In genomic region chr9:79574166-79574565, GRCh38 we compare ENCODE assay signal across 8 cellular contexts. TPM values are rescaled to one million over a fixed set of nuclear protein-coding genes. Genes with fewer than 3 reads are reported as not detected.
A peak's percentile ranks its signal among the peaks of the same experiment; 100 is the strongest.
DNase-seq lines count a peak whose midpoint lies in the region; ATAC-seq and TF ChIP-seq lines count a peak whose summit lies in the region.

No MANE protein-coding gene starts in this region.

- H3K4me3 ChIP-seq in heart left ventricle (peak overlapping the region; percentile 76 to 99 (median 93)), cardiac fibroblast (replicated peaks in 1 of 2; ENCODE audit: low read depth in 2 of 2, low read length in 2 of 2) (peak overlapping the region; percentile 68 to 74), mononuclear cell (ENCODE audit: low read length) (peak overlapping the region; percentile 98), urinary bladder (ENCODE audit: low read depth, low read length) (peak overlapping the region; percentile 100)

- TF ChIP-seq CTCF in heart left ventricle (IDR thresholded peaks at IDR 0.05) (no peak), cardiac fibroblast (IDR thresholded peaks at IDR 0.05; ENCODE audit: low read depth, low read length) (no peak)

- ATAC-seq in heart left ventricle (no peak), Right ventricle myocardium inferior (no peak), HG02884 (IDR thresholded peaks at IDR 0.05; ENCODE audit: unreplicated experiment) (no peak)

- intact Hi-C loops in heart left ventricle (cut with DNase I) (loop anchor here in 6 of 10 donors (5.0 to 10.0 kb wide), 6 partner anchors 88 to 228 kb away; no protein-coding TSS in a partner anchor), Right ventricle myocardium inferior (cut with DNase I) (loop anchor here (5.0 kb wide), 1 partner anchor 48 kb away; no protein-coding TSS in a partner anchor)

- H3K9me3 ChIP-seq in heart left ventricle (no peaks in the 10 kb centered on the region), mononuclear cell (ENCODE audit: low read depth, low read length) (no peaks in the 10 kb centered on the region)

- H3K27ac ChIP-seq in heart left ventricle (peak overlapping the region in 8 of 12 donors; percentile 17 to 97 (median 90)), urinary bladder (ENCODE audit: low read depth) (peak overlapping the region; percentile 94)

- WGBS in heart left ventricle, 4 donors, result 44 to 65% (median 48%) methylated on average over 6 of the region's 6 CpGs
- WGBS in urinary bladder, result 48% methylated on average over 6 of the region's 6 CpGs

- DNase-seq in heart left ventricle, result no peak
- DNase-seq in Right ventricle myocardium inferior (ENCODE audit: missing footprints), result no peak
- no peak for DNase-seq in cardiac fibroblast (ENCODE audit: low read depth in 2 of 2)
- DNase-seq in ureter (ENCODE audit: low spot score), result no peak
- DNase-seq in NCI-H128 (lab: John Stamatoyannopoulos, UW; ENCODE audit: unreplicated experiment), result no peak

- no peaks in the 10 kb centered on the region for H3K27me3 ChIP-seq in heart left ventricle
- peaks cover 4% of the 10 kb centered on the region for H3K27me3 ChIP-seq in mononuclear cell (ENCODE audit: insufficient read depth, low read length)

- peaks cover 0 to 60% (median 30%) of the 10 kb centered on the region in 12 donors for H3K4me1 ChIP-seq in heart left ventricle
- peaks cover 42% of the 10 kb centered on the region for H3K4me1 ChIP-seq in mononuclear cell (ENCODE audit: insufficient read depth, low read length)
- H3K4me1 ChIP-seq in urinary bladder (ENCODE audit: insufficient read depth), result no peaks in the 10 kb centered on the region

- H3K36me3 ChIP-seq in heart left ventricle, result peaks cover 0 to 5% (median 0%) of the 10 kb centered on the region in 9 donors
- H3K36me3 ChIP-seq in urinary bladder (ENCODE audit: insufficient read depth), result peaks cover 2% of the 10 kb centered on the region

- TF ChIP-seq POLR2A in heart left ventricle (IDR thresholded peaks at IDR 0.05), result no peak

RNA-seq across cellular contexts. Expression of gene TLE4, which starts 2.4 kb away (rescaled TPM):
- 10 to 100 TPM in 8 of 9 donors, 1 to 10 TPM in 1; 8.4 to 23.9 (median 16.7) TPM for total RNA-seq in heart left ventricle
- polyA plus RNA-seq in heart left ventricle, result 1 to 10 TPM; 3.7 to 7.7 TPM
- total RNA-seq in Right ventricle myocardium inferior, result 12.1 TPM
- total RNA-seq in mononuclear cell, result 150 TPM
- total RNA-seq in urinary bladder, result 41.7 TPM
- 28.7 TPM for polyA plus RNA-seq in urinary bladder
- total RNA-seq in ureter, result 91.9 TPM
